Comparison of ENCODE assay signal across 28 cellular contexts in genomic region chr7:26583094-26583493, GRCh38.
DNase-seq lines count a peak whose midpoint lies in the region; TF ChIP-seq lines count a peak whose summit lies in the region.
"Had no signal": no experiment of that assay in that cellular context is flagged by ENCODE, and none has a peak within 500 bp of the region (broad histone marks: within the 10 kb centered on the region; RNA-seq: fewer than 3 reads in every experiment).

No MANE protein-coding gene starts in this region.

- no peak overlapping the region for H3K27ac ChIP-seq in trophoblast cell (ENCODE audit: low read depth, low read length)
- H3K27ac ChIP-seq: ascending aorta; BLaER1 treated with 17β-estradiol and CSF1 and Interleukin-3, amounts not matched to agents 10 nM and 100 nM; colonic mucosa; epithelial cell of prostate; pancreas; skin epidermis; upper lobe of left lung had no signal

- H3K4me1 ChIP-seq in trophoblast cell (ENCODE audit: control insufficient read depth in 1 of 2, insufficient read depth in 2 of 2, low read length in 2 of 2), result no peaks in the 10 kb centered on the region
- H3K4me1 ChIP-seq: ascending aorta, colonic mucosa, pancreas, upper lobe of left lung had no signal

- H3K9me3 ChIP-seq in trophoblast cell (ENCODE audit: insufficient read depth, low read depth, low read length), result no peaks in the 10 kb centered on the region
- H3K9me3 ChIP-seq: ascending aorta; BLaER1 treated with 17β-estradiol and CSF1 and Interleukin-3, amounts not matched to agents 10 nM and 100 nM; colonic mucosa; pancreas; upper lobe of left lung had no signal

- DNase-seq in NCI-H1436 (lab: John Stamatoyannopoulos, UW) (peak; percentile 44), NCI-H2081 treated with DMSO at 0.1 percent for 48 hours (lab: John Stamatoyannopoulos, UW) (peak; percentile 55), NCI-H774 (lab: John Stamatoyannopoulos, UW) (peak; percentile 73), neural crest cell (ENCODE audit: low read depth, low spot score) (no peak), NOMO-1 treated with DMSO at 0.1 percent for 48 hours (lab: John Stamatoyannopoulos, UW; ENCODE audit: unreplicated experiment) (no peak), trophoblast cell (no peak), GDM1 (lab: John Stamatoyannopoulos, UW) (no peak)
- DNase-seq: activated CD4-positive, alpha-beta T cell treated with anti-CD3 and anti-CD28 coated beads, Interleukin-2, amount 50 U/mL, for 48 hours; activated T-cell treated with anti-CD3 and anti-CD28 coated beads, Interleukin-2, amount 50 U/mL, for 48 hours; colonic mucosa; COR-L47; effector CD4-positive, alpha-beta T cell; hippocampal formation; NCI-H2171 treated with DMSO at 0.1 percent for 48 hours; NCI-H82; nephron progenitor cell; pancreas; retina; stimulated activated naive B cell treated with anti-CD40 and anti-IgM and Interleukin-4, amounts not matched to agents 10 μg/mL and 1 μg/mL and 100 μg/mL, for 72 hours; substantia nigra; T-helper 17 cell; upper lobe of left lung had no signal

- no peaks in the 10 kb centered on the region for H3K79me1 ChIP-seq in trophoblast cell (ENCODE audit: low read length)

- no peak overlapping the region for H2BK12ac ChIP-seq in trophoblast cell (ENCODE audit: low read length)

- no peaks in the 10 kb centered on the region for H3K79me2 ChIP-seq in trophoblast cell (ENCODE audit: control insufficient read depth, insufficient read depth, low read length, poor library complexity)

- no peaks in the 10 kb centered on the region for H3K4me1 Mint-ChIP-seq in neural crest cell

- no peak overlapping the region for H3K9ac ChIP-seq in trophoblast cell (ENCODE audit: low read length)
- H3K9ac ChIP-seq: BLaER1 treated with 17β-estradiol and CSF1 and Interleukin-3, amounts not matched to agents 10 nM and 100 nM had no signal

- no peak overlapping the region for H3K4me3 ChIP-seq in trophoblast cell (ENCODE audit: low read depth, low read length)
- H3K4me3 ChIP-seq: ascending aorta; BLaER1 treated with 17β-estradiol and CSF1 and Interleukin-3, amounts not matched to agents 10 nM and 100 nM; colonic mucosa; GM23338; pancreas; skin epidermis; upper lobe of left lung had no signal

- H3K27me3 Mint-ChIP-seq in neural crest cell (ENCODE audit: low read depth), result peaks cover 4% of the 10 kb centered on the region

- H3K14ac ChIP-seq in trophoblast cell (ENCODE audit: low read length), result no peak overlapping the region

- H3K4ac ChIP-seq in trophoblast cell (ENCODE audit: low read depth, low read length), result no peak overlapping the region

- no peaks in the 10 kb centered on the region for H3K27me3 ChIP-seq in trophoblast cell (ENCODE audit: insufficient read depth, low read length)
- H3K27me3 ChIP-seq: ascending aorta; BLaER1 treated with 17β-estradiol and CSF1 and Interleukin-3, amounts not matched to agents 10 nM and 100 nM; colonic mucosa; pancreas; upper lobe of left lung had no signal

- H3K18ac ChIP-seq in trophoblast cell (ENCODE audit: low read length), result no peak overlapping the region

- no peak overlapping the region for H2AK5ac ChIP-seq in trophoblast cell (ENCODE audit: low read length)

- H3K4me3 Mint-ChIP-seq in neural crest cell, result no peak overlapping the region
- H3K4me3 Mint-ChIP-seq: GM23338; IgD-negative memory B cell; nephron progenitor cell; stimulated activated naive B cell treated with anti-CD40 and anti-IgM and Interleukin-4, amounts not matched to agents 10 μg/mL and 1 μg/mL and 100 μg/mL, for 72 hours; T-helper 17 cell had no signal

- H4K12ac ChIP-seq in trophoblast cell (ENCODE audit: low read depth, low read length), result no peak overlapping the region

- no peak overlapping the region for H2AFZ ChIP-seq in trophoblast cell (ENCODE audit: insufficient read depth, low read length, poor library complexity)
- H2AFZ ChIP-seq: GM23338 had no signal

- H3K4me2 ChIP-seq in trophoblast cell (ENCODE audit: low read length), result no peak overlapping the region
- H3K4me2 ChIP-seq: BLaER1 treated with 17β-estradiol and CSF1 and Interleukin-3, amounts not matched to agents 10 nM and 100 nM; GM23338 had no signal

- no peak for TF ChIP-seq CTCF in neural crest cell (conservative IDR thresholded peaks at IDR 0.05)

- no peak overlapping the region for H4K8ac ChIP-seq in trophoblast cell (ENCODE audit: low read depth, low read length)

- H4K91ac ChIP-seq in trophoblast cell (ENCODE audit: low read depth, low read length), result no peak overlapping the region

- no peak overlapping the region for H2BK5ac ChIP-seq in trophoblast cell (ENCODE audit: low read depth, low read length, poor library complexity)

- WGBS in trophoblast cell (ENCODE audit: extremely low coverage, insufficient coverage, insufficient read length), result no CpG with 5 or more reads among the region's 1 CpG

- H3K9me3 Mint-ChIP-seq in neural crest cell, result no peaks in the 10 kb centered on the region
- H3K9me3 Mint-ChIP-seq: GM23338; IgD-negative memory B cell; nephron progenitor cell; stimulated activated naive B cell treated with anti-CD40 and anti-IgM and Interleukin-4, amounts not matched to agents 10 μg/mL and 1 μg/mL and 100 μg/mL, for 72 hours had no signal

- H3K23ac ChIP-seq in trophoblast cell (ENCODE audit: low read length), result no peak overlapping the region

- H3K36me3 Mint-ChIP-seq in neural crest cell (ENCODE audit: low read depth), result no peaks in the 10 kb centered on the region

- no peaks in the 10 kb centered on the region for H3K36me3 ChIP-seq in trophoblast cell (ENCODE audit: control insufficient read depth in 1 of 2, insufficient read depth in 2 of 2, low read length in 2 of 2)
- H3K36me3 ChIP-seq: ascending aorta; BLaER1 treated with 17β-estradiol and CSF1 and Interleukin-3, amounts not matched to agents 10 nM and 100 nM; colonic mucosa; pancreas; upper lobe of left lung had no signal

- no peak overlapping the region for H2BK120ac ChIP-seq in trophoblast cell (ENCODE audit: insufficient read depth, low read length, poor library complexity)

- H3K27ac Mint-ChIP-seq in neural crest cell (ENCODE audit: unreplicated experiment), result peak overlapping the region; percentile 77
- H3K27ac Mint-ChIP-seq: GM23338; IgD-negative memory B cell; nephron progenitor cell; stimulated activated naive B cell treated with anti-CD40 and anti-IgM and Interleukin-4, amounts not matched to agents 10 μg/mL and 1 μg/mL and 100 μg/mL, for 72 hours; T-helper 17 cell had no signal

Comparison
In these comparisons a context has a peak if more than half of its experiments do, and no peak if none do; other contexts are left out.
1. DNase-seq: peak in NCI-H1436 (single experiment), NCI-H2081 treated with DMSO at 0.1 percent for 48 hours (single experiment) and NCI-H774 (single experiment); none in neural crest cell (single experiment), NOMO-1 treated with DMSO at 0.1 percent for 48 hours (single experiment), trophoblast cell (0 of 2) and GDM1 (single experiment).